ENCODE assay signal across 1 cellular context in the genomic region with DNA sequence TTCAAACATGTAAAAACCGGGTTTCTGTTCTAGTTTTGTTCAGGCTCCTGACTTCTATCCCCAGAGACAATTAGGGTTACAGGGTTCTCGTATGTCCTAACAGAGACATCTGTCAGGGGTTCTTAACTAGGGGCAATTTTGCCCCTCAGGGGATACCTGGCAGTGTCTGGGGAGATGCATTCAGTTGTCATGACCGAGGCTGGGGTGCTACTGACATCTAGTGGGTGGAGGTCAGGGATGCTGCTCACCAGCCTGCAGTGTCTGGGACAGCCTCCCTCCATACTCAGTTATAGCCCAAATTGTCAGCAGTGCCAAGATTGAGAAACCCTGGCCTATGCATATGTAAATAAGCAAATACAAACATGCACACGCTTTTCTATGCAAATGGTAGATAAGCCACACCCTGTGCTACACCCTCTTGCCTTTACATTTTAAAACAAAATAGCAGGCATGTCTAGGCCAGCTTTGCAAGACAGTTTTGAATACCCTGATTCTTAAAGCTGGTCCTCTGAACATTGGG.
TF ChIP-seq lines count a peak whose summit lies in the region.

No MANE protein-coding gene starts in this region.

TF ChIP-seq in GM23338, 12 proteins besides CTCF, POLR2A, EP300 and RAD21:
- no peak for TF ChIP-seq POLR2AphosphoS5 (IDR thresholded peaks at IDR 0.05; ENCODE audit: low read depth)
- TF ChIP-seq, protein P1, sequence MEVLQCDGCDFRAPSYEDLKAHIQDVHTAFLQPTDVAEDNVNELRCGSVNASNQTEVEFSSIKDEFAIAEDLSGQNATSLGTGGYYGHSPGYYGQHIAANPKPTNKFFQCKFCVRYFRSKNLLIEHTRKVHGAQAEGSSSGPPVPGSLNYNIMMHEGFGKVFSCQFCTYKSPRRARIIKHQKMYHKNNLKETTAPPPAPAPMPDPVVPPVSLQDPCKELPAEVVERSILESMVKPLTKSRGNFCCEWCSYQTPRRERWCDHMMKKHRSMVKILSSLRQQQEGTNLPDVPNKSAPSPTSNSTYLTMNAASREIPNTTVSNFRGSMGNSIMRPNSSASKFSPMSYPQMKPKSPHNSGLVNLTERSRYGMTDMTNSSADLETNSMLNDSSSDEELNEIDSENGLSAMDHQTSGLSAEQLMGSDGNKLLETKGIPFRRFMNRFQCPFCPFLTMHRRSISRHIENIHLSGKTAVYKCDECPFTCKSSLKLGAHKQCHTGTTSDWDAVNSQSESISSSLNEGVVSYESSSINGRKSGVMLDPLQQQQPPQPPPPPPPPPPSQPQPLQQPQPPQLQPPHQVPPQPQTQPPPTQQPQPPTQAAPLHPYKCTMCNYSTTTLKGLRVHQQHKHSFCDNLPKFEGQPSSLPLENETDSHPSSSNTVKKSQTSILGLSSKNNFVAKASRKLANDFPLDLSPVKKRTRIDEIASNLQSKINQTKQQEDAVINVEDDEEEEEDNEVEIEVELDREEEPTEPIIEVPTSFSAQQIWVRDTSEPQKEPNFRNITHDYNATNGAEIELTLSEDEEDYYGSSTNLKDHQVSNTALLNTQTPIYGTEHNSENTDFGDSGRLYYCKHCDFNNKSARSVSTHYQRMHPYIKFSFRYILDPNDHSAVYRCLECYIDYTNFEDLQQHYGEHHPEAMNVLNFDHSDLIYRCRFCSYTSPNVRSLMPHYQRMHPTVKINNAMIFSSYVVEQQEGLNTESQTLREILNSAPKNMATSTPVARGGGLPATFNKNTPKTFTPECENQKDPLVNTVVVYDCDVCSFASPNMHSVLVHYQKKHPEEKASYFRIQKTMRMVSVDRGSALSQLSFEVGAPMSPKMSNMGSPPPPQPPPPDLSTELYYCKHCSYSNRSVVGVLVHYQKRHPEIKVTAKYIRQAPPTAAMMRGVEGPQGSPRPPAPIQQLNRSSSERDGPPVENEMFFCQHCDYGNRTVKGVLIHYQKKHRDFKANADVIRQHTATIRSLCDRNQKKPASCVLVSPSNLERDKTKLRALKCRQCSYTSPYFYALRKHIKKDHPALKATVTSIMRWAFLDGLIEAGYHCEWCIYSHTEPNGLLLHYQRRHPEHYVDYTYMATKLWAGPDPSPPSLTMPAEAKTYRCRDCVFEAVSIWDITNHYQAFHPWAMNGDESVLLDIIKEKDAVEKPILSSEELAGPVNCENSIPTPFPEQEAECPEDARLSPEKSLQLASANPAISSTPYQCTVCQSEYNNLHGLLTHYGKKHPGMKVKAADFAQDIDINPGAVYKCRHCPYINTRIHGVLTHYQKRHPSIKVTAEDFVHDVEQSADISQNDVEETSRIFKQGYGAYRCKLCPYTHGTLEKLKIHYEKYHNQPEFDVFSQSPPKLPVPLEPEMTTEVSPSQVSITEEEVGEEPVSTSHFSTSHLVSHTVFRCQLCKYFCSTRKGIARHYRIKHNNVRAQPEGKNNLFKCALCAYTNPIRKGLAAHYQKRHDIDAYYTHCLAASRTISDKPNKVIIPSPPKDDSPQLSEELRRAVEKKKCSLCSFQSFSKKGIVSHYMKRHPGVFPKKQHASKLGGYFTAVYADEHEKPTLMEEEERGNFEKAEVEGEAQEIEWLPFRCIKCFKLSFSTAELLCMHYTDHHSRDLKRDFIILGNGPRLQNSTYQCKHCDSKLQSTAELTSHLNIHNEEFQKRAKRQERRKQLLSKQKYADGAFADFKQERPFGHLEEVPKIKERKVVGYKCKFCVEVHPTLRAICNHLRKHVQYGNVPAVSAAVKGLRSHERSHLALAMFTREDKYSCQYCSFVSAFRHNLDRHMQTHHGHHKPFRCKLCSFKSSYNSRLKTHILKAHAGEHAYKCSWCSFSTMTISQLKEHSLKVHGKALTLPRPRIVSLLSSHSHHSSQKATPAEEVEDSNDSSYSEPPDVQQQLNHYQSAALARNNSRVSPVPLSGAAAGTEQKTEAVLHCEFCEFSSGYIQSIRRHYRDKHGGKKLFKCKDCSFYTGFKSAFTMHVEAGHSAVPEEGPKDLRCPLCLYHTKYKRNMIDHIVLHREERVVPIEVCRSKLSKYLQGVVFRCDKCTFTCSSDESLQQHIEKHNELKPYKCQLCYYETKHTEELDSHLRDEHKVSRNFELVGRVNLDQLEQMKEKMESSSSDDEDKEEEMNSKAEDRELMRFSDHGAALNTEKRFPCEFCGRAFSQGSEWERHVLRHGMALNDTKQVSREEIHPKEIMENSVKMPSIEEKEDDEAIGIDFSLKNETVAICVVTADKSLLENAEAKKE (CRISPR knock-in tag; IDR thresholded peaks at IDR 0.05): no peak
- no peak for TF ChIP-seq ZNF331 (CRISPR knock-in tag; IDR thresholded peaks at IDR 0.05; ENCODE audit: low read depth)
- TF ChIP-seq JUNB (IDR thresholded peaks at IDR 0.05; ENCODE audit: unreplicated experiment): no peak
- TF ChIP-seq EZH2phosphoT487 (IDR thresholded peaks at IDR 0.05; ENCODE audit: unreplicated experiment): no peak
- TF ChIP-seq, protein P2, sequence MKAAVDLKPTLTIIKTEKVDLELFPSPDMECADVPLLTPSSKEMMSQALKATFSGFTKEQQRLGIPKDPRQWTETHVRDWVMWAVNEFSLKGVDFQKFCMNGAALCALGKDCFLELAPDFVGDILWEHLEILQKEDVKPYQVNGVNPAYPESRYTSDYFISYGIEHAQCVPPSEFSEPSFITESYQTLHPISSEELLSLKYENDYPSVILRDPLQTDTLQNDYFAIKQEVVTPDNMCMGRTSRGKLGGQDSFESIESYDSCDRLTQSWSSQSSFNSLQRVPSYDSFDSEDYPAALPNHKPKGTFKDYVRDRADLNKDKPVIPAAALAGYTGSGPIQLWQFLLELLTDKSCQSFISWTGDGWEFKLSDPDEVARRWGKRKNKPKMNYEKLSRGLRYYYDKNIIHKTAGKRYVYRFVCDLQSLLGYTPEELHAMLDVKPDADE (IDR thresholded peaks at IDR 0.05): no peak
- TF ChIP-seq ZNF114 (CRISPR knock-in tag; IDR thresholded peaks at IDR 0.05): no peak
- no peak for TF ChIP-seq STAT1 (IDR thresholded peaks at IDR 0.05; ENCODE audit: unreplicated experiment)
- TF ChIP-seq NANOG (IDR thresholded peaks at IDR 0.05; ENCODE audit: borderline replicate concordance): no peak
